ENCODE assay signal across 10 cellular contexts in genomic region chr12:108663324-108664015, GRCh38. TPM values are rescaled to one million over a fixed set of nuclear protein-coding genes. Genes with fewer than 3 reads are reported as not detected.
DNase-seq lines count a peak whose midpoint lies in the region; ATAC-seq, FAIRE-seq and TF ChIP-seq lines count a peak whose summit lies in the region.
"Had no signal": no experiment of that assay in that cellular context is flagged by ENCODE, and none has a peak within 500 bp of the region (broad histone marks: within the 10 kb centered on the region; RNA-seq: fewer than 3 reads in every experiment).

No MANE protein-coding gene starts in this region.

- TF ChIP-seq RAD21 in HepG2 (CRISPR knock-in tag; IDR thresholded peaks at IDR 0.05), result no peak

- peaks cover 25% of the 10 kb centered on the region for H3K4me1 Mint-ChIP-seq in activated CD4-positive, alpha-beta T cell treated with anti-CD3 and anti-CD28 coated beads, Interleukin-2, amount 10 ng/mL, durations not matched to agents 7 days and 5 days
- peaks cover 8 to 17% (median 8%) of the 10 kb centered on the region in 3 donors for H3K4me1 Mint-ChIP-seq in T-cell

- H3K27ac ChIP-seq in HepG2 (ENCODE audit: extremely low read length, insufficient read depth, low read length), result peak overlapping the region; percentile 73
- H3K27ac ChIP-seq in substantia nigra (ENCODE audit: low read depth, low read length, poor library complexity, severe bottlenecking), result peak overlapping the region; percentile 37

- no peaks in the 10 kb centered on the region for H3K9me3 ChIP-seq in HepG2 (ENCODE audit: low read length)

- H3K9me3 Mint-ChIP-seq in activated CD4-positive, alpha-beta T cell treated with anti-CD3 and anti-CD28 coated beads, Interleukin-2, amount 10 ng/mL, durations not matched to agents 7 days and 5 days, result no peaks in the 10 kb centered on the region
- no peaks in the 10 kb centered on the region for H3K9me3 Mint-ChIP-seq in T-cell

- no peak overlapping the region for H3K4me3 ChIP-seq in HepG2 (replicated peaks in 1 of 3; ENCODE audit: insufficient read depth in 1 of 3, low read depth in 2 of 3, low read length in 3 of 3)

- DNase-seq in activated CD4-positive, alpha-beta T cell treated with anti-CD3 and anti-CD28 coated beads, Interleukin-2, amount 10 ng/mL, durations not matched to agents 7 days and 5 days, result no peak
- DNase-seq in activated CD4-positive, alpha-beta T cell treated with anti-CD3 and anti-CD28 coated beads for 48 hours, result no peak
- DNase-seq in T-cell (no peak), HepG2 (ENCODE audit: low spot score) (no peak), substantia nigra (lab: John Stamatoyannopoulos, UW) (no peak), NCI-H1436 treated with DMSO at 0.1 percent for 48 hours (lab: John Stamatoyannopoulos, UW) (no peak)
- DNase-seq: KG1, NCI-H446 had no signal

- ATAC-seq in T-cell (replicated peaks in 1 of 4) (no peak), HepG2 (no peak), GM19328 (IDR thresholded peaks at IDR 0.05; ENCODE audit: unreplicated experiment) (no peak), GM21619 (IDR thresholded peaks at IDR 0.05; ENCODE audit: unreplicated experiment) (no peak)

- peak overlapping the region; percentile 39 for H3K27ac Mint-ChIP-seq in activated CD4-positive, alpha-beta T cell treated with anti-CD3 and anti-CD28 coated beads, Interleukin-2, amount 10 ng/mL, durations not matched to agents 7 days and 5 days
- peak overlapping the region; percentile 86 to 93 for H3K27ac Mint-ChIP-seq in T-cell

- H3K79me2 ChIP-seq in HepG2 (ENCODE audit: insufficient read depth, low read length), result peaks cover 29% of the 10 kb centered on the region

- intact Hi-C loops in HepG2 (cut with micrococcal nuclease; ENCODE audit: unreplicated experiment), result loop anchor here (1.0 to 10.0 kb wide), 4 partner anchors 27 to 431 kb away; partner anchors contain the start of genes ALKBH2 and UNG

- TF ChIP-seq POLR2A in HepG2 (IDR thresholded peaks at IDR 0.05; ENCODE audit: insufficient read depth in 1 of 2, low read depth in 2 of 2, low read length in 2 of 2), result no peak

- in situ Hi-C loops in HepG2 (cut with HindIII; ENCODE audit: extremely low pct_ligation_motif_present, low pct_unique_long_range_greater_than_20kb), result loop anchor here (5.0 kb wide), 1 partner anchor 139 kb away; no protein-coding TSS in a partner anchor

- FAIRE-seq in HepG2 (lab: Jason Lieb, UNC), result no peak

- POLR2A ChIA-PET in activated CD4-positive, alpha-beta T cell treated with anti-CD3 and anti-CD28 coated beads, Interleukin-2, amount 10 ng/mL, durations not matched to agents 7 days and 5 days (lab: Charles Lee), result interaction anchor here (0.6 to 0.9 kb wide), 2 partner anchors 31 to 274 kb away, joined by 3 read pairs; no protein-coding TSS in a partner anchor
- POLR2A ChIA-PET in T-cell (lab: Charles Lee), result interaction anchor here (0.6 to 0.9 kb wide), 3 partner anchors 12 to 140 kb away, joined by 3 to 6 read pairs (median 5); no protein-coding TSS in a partner anchor
- POLR2A ChIA-PET in HepG2 (lab: Yijun Ruan, JAX), result interaction anchor here (2.0 kb wide), 1 partner anchor 28 kb away, joined by 11 read pairs; no protein-coding TSS in a partner anchor

- H2AFZ ChIP-seq in HepG2 (ENCODE audit: low read length), result no peak overlapping the region

- no peak overlapping the region for H3K4me2 ChIP-seq in HepG2 (ENCODE audit: low read depth, low read length)

- TF ChIP-seq EP300 in HepG2 (IDR thresholded peaks at IDR 0.05; ENCODE audit: low read depth in 2 of 2, low read length in 2 of 2), result no peak
- TF ChIP-seq EP300 in HepG2 (CRISPR knock-in tag; IDR thresholded peaks at IDR 0.05; ENCODE audit: borderline replicate concordance), result no peak

- no peaks in the 10 kb centered on the region for H3K27me3 ChIP-seq in HepG2 (ENCODE audit: control insufficient read depth in 1 of 2, insufficient read depth in 2 of 2, low read length in 2 of 2)

- TF ChIP-seq CTCF in HepG2 (CRISPR knock-in tag; IDR thresholded peaks at IDR 0.05), result no peak

- H3K4me1 ChIP-seq in HepG2 (ENCODE audit: insufficient read depth, low read length), result peaks cover 58% of the 10 kb centered on the region

- no peak overlapping the region for H3K9ac ChIP-seq in HepG2 (ENCODE audit: insufficient read depth, low read depth, low read length)

- BruUV-seq in HepG2 (replicated peaks; lab: Mats Ljungman, UMichigan), result no TSS peak

- H3K36me3 Mint-ChIP-seq in activated CD4-positive, alpha-beta T cell treated with anti-CD3 and anti-CD28 coated beads, Interleukin-2, amount 10 ng/mL, durations not matched to agents 7 days and 5 days (ENCODE audit: low read depth), result peaks cover 3% of the 10 kb centered on the region
- H3K36me3 Mint-ChIP-seq in T-cell, result no peaks in the 10 kb centered on the region

- H4K20me1 ChIP-seq in HepG2 (ENCODE audit: insufficient read depth, low read length), result 0 out of 2 replicates have a peak, but pooled peaks cover 11% of the 10 kb centered on the region

- peaks cover 12 to 28% of the 10 kb centered on the region in 2 experiments; a peak in 4 of 5 replicates for H3K36me3 ChIP-seq in HepG2 (replicated peaks in 1 of 2; ENCODE audit: control insufficient read depth in 1 of 2, insufficient read depth in 2 of 2, low read length in 2 of 2)

- H3K27me3 Mint-ChIP-seq in activated CD4-positive, alpha-beta T cell treated with anti-CD3 and anti-CD28 coated beads, Interleukin-2, amount 10 ng/mL, durations not matched to agents 7 days and 5 days, result no peaks in the 10 kb centered on the region
- no peaks in the 10 kb centered on the region for H3K27me3 Mint-ChIP-seq in T-cell

- WGBS in HepG2 (ENCODE audit: low lambda C conversion rate), result over 99% methylated on average over 4 of the region's 4 CpGs

- H3K4me3 Mint-ChIP-seq in activated CD4-positive, alpha-beta T cell treated with anti-CD3 and anti-CD28 coated beads, Interleukin-2, amount 10 ng/mL, durations not matched to agents 7 days and 5 days, result no peak overlapping the region
- no peak overlapping the region for H3K4me3 Mint-ChIP-seq in T-cell

- CTCF ChIA-PET in activated CD4-positive, alpha-beta T cell treated with anti-CD3 and anti-CD28 coated beads, Interleukin-2, amount 10 ng/mL, durations not matched to agents 7 days and 5 days (lab: Charles Lee), result interaction anchor here (0.6 to 2.0 kb wide), 16 partner anchors 14 to 289 kb away, joined by 3 to 21 read pairs (median 5); partner anchors contain the start of genes ISCU and SART3
- CTCF ChIA-PET in T-cell (lab: Charles Lee) (interaction anchor here (0.7 to 5.4 kb wide), 23 partner anchors 10 to 429 kb away, joined by 3 to 99 read pairs (median 5); partner anchors contain the start of genes ALKBH2 (in 1 of the 2), CORO1C (in 1 of the 2) and ISCU (in 1 of the 2)), HepG2 (lab: Yijun Ruan, JAX; ENCODE audit: low intra/inter-chr PET ratio, low total read pairs) (interaction anchor here (3.4 kb wide), 1 partner anchor 140 kb away, joined by 53 read pairs; no protein-coding TSS in a partner anchor)

TF ChIP-seq in HepG2, 621 proteins besides CTCF, POLR2A, EP300 and RAD21 (continues in another document):
- TF ChIP-seq BRD4 (CRISPR knock-in tag; IDR thresholded peaks at IDR 0.05), result no peak

RNA-seq across cellular contexts. Expression of gene SELPLG, which starts 29.8 kb away (rescaled TPM):
- 100 to 1,000 TPM; 207 to 214 TPM for total RNA-seq in activated CD4-positive, alpha-beta T cell treated with anti-CD3 and anti-CD28 coated beads, Interleukin-2, amount 10 ng/mL, durations not matched to agents 7 days and 5 days
- total RNA-seq in T-cell (100 to 1,000 TPM; 102 to 220 (median 215) TPM), HepG2 (2016; rRNA removed; fragmentation: Illumina TruSeq; extraction: Trizol) (not detected in 2 replicates)
- total RNA-seq in HepG2 (2016; cell fraction: cytosol; rRNA removed; fragmentation: Illumina TruSeq; extraction: Trizol; ENCODE audit: low read depth), result not detected in 2 replicates
- total RNA-seq in HepG2 (2016; cell fraction: insoluble cytoplasmic fraction; rRNA removed; fragmentation: Illumina TruSeq; extraction: Trizol), result not detected in 2 replicates
- total RNA-seq in HepG2 (2016; cell fraction: membrane; rRNA removed; fragmentation: Illumina TruSeq; extraction: Trizol), result not detected in 2 replicates
- total RNA-seq in HepG2 (2016; cell fraction: nucleus; rRNA removed; fragmentation: Illumina TruSeq; extraction: Trizol), result not detected in 2 replicates
- 0.07 and 0.12 TPM in 2 replicates for polyA plus RNA-seq in HepG2 (2011; rRNA removed)
- 0.07 and 0.08 TPM in 2 replicates for polyA plus RNA-seq in HepG2 (2011; cell fraction: cytosol; rRNA removed)
- polyA plus RNA-seq in HepG2 (2011; cell fraction: nucleus; rRNA removed), result 0.14 and 0.16 TPM in 2 replicates
- polyA plus RNA-seq in HepG2 (2012), result not detected in 2 replicates
- not detected in 2 replicates for polyA plus RNA-seq in HepG2 (2016; cell fraction: cytosol; fragmentation: Illumina TruSeq; extraction: Trizol; ENCODE audit: low read depth)
- 0.10 TPM in 1 of 2 replicates, not detected in the other for polyA plus RNA-seq in HepG2 (2016; cell fraction: insoluble cytoplasmic fraction; fragmentation: Illumina TruSeq; extraction: Trizol; ENCODE audit: low read depth)
- not detected in 2 replicates for polyA plus RNA-seq in HepG2 (2016; cell fraction: membrane; fragmentation: Illumina TruSeq; extraction: Trizol; ENCODE audit: low read depth)
- polyA plus RNA-seq in HepG2 (2016; cell fraction: nucleus; fragmentation: Illumina TruSeq; extraction: Trizol; ENCODE audit: insufficient read depth, low read depth), result not detected in 2 replicates
- 0.26 and 2.7 TPM in 2 replicates for polyA minus RNA-seq in HepG2 (2011; rRNA and poly(A)+ RNA removed; ENCODE audit: low replicate concordance)
- polyA minus RNA-seq in HepG2 (2011; cell fraction: cytosol; rRNA and poly(A)+ RNA removed), result not detected in 2 replicates
- not detected in 2 replicates for polyA minus RNA-seq in HepG2 (2011; cell fraction: nucleus; rRNA and poly(A)+ RNA removed)

Comparison
In these comparisons a context has a peak if more than half of its experiments do, and no peak if none do; other contexts are left out.
1. RNA of gene SELPLG, which starts 29.8 kb away (total RNA-seq): 102 to 220 TPM in T-cell and 207 to 214 TPM in activated CD4-positive, alpha-beta T cell treated with anti-CD3 and anti-CD28 coated beads, Interleukin-2, amount 10 ng/mL, durations not matched to agents 7 days and 5 days; not detected in HepG2; every median in the first group is over 10 times any median in the second.